ENCODE assay signal across 1 cellular context in genomic region chr20:44388466-44389023, GRCh38.
TF ChIP-seq lines count a peak whose summit lies in the region.

No MANE protein-coding gene starts in this region.

TF ChIP-seq in H1, 55 proteins besides CTCF, POLR2A, EP300 and RAD21:
- TF ChIP-seq FOSL1 (IDR thresholded peaks at IDR 0.05; ENCODE audit: insufficient read depth, low read depth, low read length) (no peak), SIN3A (conservative IDR thresholded peaks at IDR 0.05 in 1 of 2, IDR thresholded peaks at IDR 0.05 in 1 of 2; ENCODE audit: low read depth in 1 of 2, low read length in 2 of 2) (0 out of 4 replicates have a peak, but pooled peaks of 1 of the 2 experiments have one; percentile 54), SP1 (IDR thresholded peaks at IDR 0.05; ENCODE audit: low read depth, low read length) (0 out of 2 replicates have a peak, but pooled peaks have one; percentile 40), CHD2 (IDR thresholded peaks at IDR 0.05; ENCODE audit: low read length) (0 out of 2 replicates have a peak, but pooled peaks have one; percentile 50), BRCA1 (IDR thresholded peaks at IDR 0.05; ENCODE audit: low read depth, low read length) (no peak), MAX (IDR thresholded peaks at IDR 0.05) (peak; percentile 65), E2F6 (IDR thresholded peaks at IDR 0.05) (peak; percentile 61; the same call in 1 of the 2 replicates), YY1 (IDR thresholded peaks at IDR 0.05; ENCODE audit: low read depth, low read length) (0 out of 2 replicates have a peak, but pooled peaks have one; percentile 36), ZNF274 (IDR thresholded peaks at IDR 0.05; ENCODE audit: borderline replicate concordance, extremely low read depth, low read length) (no peak), CHD1 (IDR thresholded peaks at IDR 0.05; ENCODE audit: low read depth, low read length) (no peak), CREB1 (IDR thresholded peaks at IDR 0.05) (0 out of 2 replicates have a peak, but pooled peaks have one; percentile 29), KDM1A (IDR thresholded peaks at IDR 0.05; ENCODE audit: borderline replicate concordance, low read length) (peak; percentile 68; the same call in 1 of the 2 replicates), KDM4A (IDR thresholded peaks at IDR 0.05; ENCODE audit: low read depth, low read length, severe bottlenecking) (peak; percentile 49), CBX8 (IDR thresholded peaks at IDR 0.05; ENCODE audit: borderline replicate concordance, low read depth, low read length) (no peak), ASH2L (IDR thresholded peaks at IDR 0.05; ENCODE audit: low read length) (no peak)
